Comparison of ENCODE assay signal across 1 cellular context in genomic region chr6:136726837-136727557, GRCh38.
TF ChIP-seq lines count a peak whose summit lies in the region.

No MANE protein-coding gene starts in this region.

TF ChIP-seq in WTC11, 78 proteins besides CTCF, POLR2A, EP300 and RAD21 (continued from another document):
- TF ChIP-seq ZNF532 (CRISPR knock-in tag; IDR thresholded peaks at IDR 0.05; ENCODE audit: borderline replicate concordance), result no peak
- no peak for TF ChIP-seq ARID4B (CRISPR knock-in tag; IDR thresholded peaks at IDR 0.05; ENCODE audit: borderline replicate concordance)
- TF ChIP-seq NR3C1 (CRISPR knock-in tag; conservative IDR thresholded peaks at IDR 0.05; ENCODE audit: low read depth), result no peak
